10 cellular contexts compared by ENCODE assay signal in the genomic region with DNA sequence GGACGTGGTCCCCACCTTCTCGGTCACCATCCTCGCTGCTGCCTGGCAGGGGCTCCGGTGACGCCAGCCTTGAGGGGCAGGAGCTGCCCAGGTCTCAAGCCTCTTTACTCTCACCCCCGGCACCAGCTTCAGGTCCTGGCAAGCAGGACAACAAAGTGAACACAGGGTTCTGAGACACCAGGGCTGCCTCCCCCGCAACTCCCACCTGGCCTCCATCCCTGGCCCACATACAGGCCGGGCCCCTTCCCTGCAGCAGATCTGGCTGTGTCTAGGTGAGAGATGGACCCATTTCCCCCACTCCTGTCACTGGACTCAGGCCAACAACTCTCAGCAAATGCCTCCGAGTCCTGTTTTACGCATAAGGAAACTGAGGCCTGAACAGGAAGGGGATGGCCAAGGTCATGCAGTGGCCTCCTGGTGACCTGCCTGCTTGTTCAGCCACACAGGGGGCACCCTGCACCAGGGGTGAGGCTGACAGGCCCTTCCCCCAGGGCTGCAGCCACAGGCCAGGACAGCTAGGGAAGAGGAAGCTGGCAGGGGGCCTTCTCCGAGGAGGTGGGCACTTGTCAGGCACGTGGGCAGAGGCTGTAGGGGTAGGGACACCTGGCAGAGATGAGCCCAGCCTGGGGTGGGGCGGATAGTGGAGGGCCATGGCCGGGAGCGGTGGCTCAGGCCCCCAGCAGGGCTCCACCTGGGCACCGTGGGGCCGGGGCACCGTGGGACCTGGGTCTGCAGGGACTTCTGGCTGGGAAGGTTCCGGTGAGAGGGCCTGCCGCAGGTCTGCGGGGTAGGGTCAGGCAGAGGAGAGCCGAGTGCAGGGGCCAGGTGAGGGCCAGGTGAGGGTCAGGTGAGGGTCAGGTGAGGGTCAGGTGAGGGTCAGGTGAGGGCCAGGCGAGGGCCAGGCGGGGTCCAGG. TPM values are rescaled to one million over a fixed set of nuclear protein-coding genes. Genes with fewer than 3 reads are reported as not detected.
DNase-seq lines count a peak whose midpoint lies in the region; ATAC-seq, FAIRE-seq and TF ChIP-seq lines count a peak whose summit lies in the region.
"Had no signal": no experiment of that assay in that cellular context is flagged by ENCODE, and none has a peak within 500 bp of the region (broad histone marks: within the 10 kb centered on the region; RNA-seq: fewer than 3 reads in every experiment).

No MANE protein-coding gene starts in this region.

- no peak for FAIRE-seq in keratinocyte (lab: Jason Lieb, UNC)

- H3K27me3 Mint-ChIP-seq in activated T-cell treated with anti-CD3 and anti-CD28 coated beads, Interleukin-2, amount 50 U/mL, for 72 hours (ENCODE audit: low read depth) = no peaks in the 10 kb centered on the region
- no peaks in the 10 kb centered on the region for H3K27me3 Mint-ChIP-seq in osteocyte (ENCODE audit: unreplicated experiment)
- no peaks in the 10 kb centered on the region for H3K27me3 Mint-ChIP-seq in activated CD4-positive, alpha-beta T cell treated with anti-CD3 and anti-CD28 coated beads, Interleukin-2, amount 10 ng/mL, durations not matched to agents 7 days and 5 days

- ATAC-seq in activated T-cell treated with anti-CD3 and anti-CD28 coated beads, Interleukin-2, amount 50 U/mL, for 72 hours (replicated peaks in 1 of 2) = no peak
- peak; percentile 0 for ATAC-seq in upper lobe of right lung
- no peak for ATAC-seq in GM21529 (IDR thresholded peaks at IDR 0.05; ENCODE audit: unreplicated experiment)

- no peaks in the 10 kb centered on the region for H3K9me3 ChIP-seq in keratinocyte (ENCODE audit: control insufficient read depth, low read depth, low read length)
- no peaks in the 10 kb centered on the region for H3K9me3 ChIP-seq in upper lobe of right lung

- POLR2A ChIA-PET in activated CD4-positive, alpha-beta T cell treated with anti-CD3 and anti-CD28 coated beads, Interleukin-2, amount 10 ng/mL, durations not matched to agents 7 days and 5 days (lab: Charles Lee) = no interaction called here

- no peaks in the 10 kb centered on the region for H3K36me3 Mint-ChIP-seq in activated T-cell treated with anti-CD3 and anti-CD28 coated beads, Interleukin-2, amount 50 U/mL, for 72 hours (ENCODE audit: insufficient read depth in 2 of 2)
- H3K36me3 Mint-ChIP-seq in osteocyte (ENCODE audit: unreplicated experiment) = peaks cover 2% of the 10 kb centered on the region
- no peaks in the 10 kb centered on the region for H3K36me3 Mint-ChIP-seq in activated CD4-positive, alpha-beta T cell treated with anti-CD3 and anti-CD28 coated beads, Interleukin-2, amount 10 ng/mL, durations not matched to agents 7 days and 5 days (ENCODE audit: low read depth)

- peak overlapping the region; percentile 50 to 68 for H3K4me3 Mint-ChIP-seq in activated T-cell treated with anti-CD3 and anti-CD28 coated beads, Interleukin-2, amount 50 U/mL, for 72 hours
- H3K4me3 Mint-ChIP-seq in osteocyte (ENCODE audit: unreplicated experiment) = no peak overlapping the region
- no peak overlapping the region for H3K4me3 Mint-ChIP-seq in activated CD4-positive, alpha-beta T cell treated with anti-CD3 and anti-CD28 coated beads, Interleukin-2, amount 10 ng/mL, durations not matched to agents 7 days and 5 days

- no peaks in the 10 kb centered on the region for H3K9me1 ChIP-seq in keratinocyte (ENCODE audit: control insufficient read depth, extremely low read depth, insufficient read depth, low read length)

- H3K27me3 ChIP-seq in keratinocyte (ENCODE audit: control insufficient read depth, extremely low read depth, insufficient read depth, low read length) (peaks cover 37% of the 10 kb centered on the region), upper lobe of right lung (no peaks in the 10 kb centered on the region)

- peak overlapping the region; percentile 78 for H3K9ac ChIP-seq in keratinocyte (ENCODE audit: control insufficient read depth, extremely low read depth, insufficient read depth, low read length)

- no peaks in the 10 kb centered on the region for H3K79me2 ChIP-seq in keratinocyte (ENCODE audit: control insufficient read depth, insufficient read depth, low read length)

- no peaks in the 10 kb centered on the region for H3K9me3 Mint-ChIP-seq in activated T-cell treated with anti-CD3 and anti-CD28 coated beads, Interleukin-2, amount 50 U/mL, for 72 hours
- H3K9me3 Mint-ChIP-seq in osteocyte (ENCODE audit: unreplicated experiment) = no peaks in the 10 kb centered on the region
- no peaks in the 10 kb centered on the region for H3K9me3 Mint-ChIP-seq in activated CD4-positive, alpha-beta T cell treated with anti-CD3 and anti-CD28 coated beads, Interleukin-2, amount 10 ng/mL, durations not matched to agents 7 days and 5 days

- intact Hi-C loops in upper lobe of right lung (cut with DNase I) = no loop called here

- dilution Hi-C loops in keratinocyte (cut with MboI; ENCODE audit: extremely low pct_ligation_motif_present, low sequenced_read_pairs) = no loop called here

- H3K36me3 ChIP-seq in keratinocyte (ENCODE audit: control insufficient read depth in 2 of 2, extremely low read depth in 1 of 2, insufficient read depth in 2 of 2, low read length in 2 of 2) = peaks cover 4 to 15% of the 10 kb centered on the region in 2 experiments
- H3K36me3 ChIP-seq in upper lobe of right lung = peaks cover 8% of the 10 kb centered on the region

- H3K4me3 ChIP-seq in keratinocyte (ENCODE audit: control insufficient read depth in 2 of 3, extremely low read depth in 1 of 3, insufficient read depth in 2 of 3, low read depth in 1 of 3, low read length in 3 of 3) (peak overlapping the region; percentile 56 to 64 (median 62)), upper lobe of right lung (no peak overlapping the region)

- H3K27ac Mint-ChIP-seq in activated T-cell treated with anti-CD3 and anti-CD28 coated beads, Interleukin-2, amount 50 U/mL, for 72 hours = no peak overlapping the region
- no peak overlapping the region for H3K27ac Mint-ChIP-seq in osteocyte (ENCODE audit: unreplicated experiment)
- no peak overlapping the region for H3K27ac Mint-ChIP-seq in activated CD4-positive, alpha-beta T cell treated with anti-CD3 and anti-CD28 coated beads, Interleukin-2, amount 10 ng/mL, durations not matched to agents 7 days and 5 days

- H2AFZ ChIP-seq in keratinocyte (ENCODE audit: control insufficient read depth, low read length) = no peak overlapping the region

- H4K20me1 ChIP-seq in keratinocyte (ENCODE audit: control insufficient read depth, extremely low read depth, insufficient read depth, low read length) = peaks cover 9% of the 10 kb centered on the region

- peak overlapping the region; percentile 26 for H3K27ac ChIP-seq in angular gyrus (ENCODE audit: low read depth, low read length)
- H3K27ac ChIP-seq in keratinocyte (ENCODE audit: control insufficient read depth, insufficient read depth, low read length) = peak overlapping the region; percentile 49
- H3K27ac ChIP-seq in upper lobe of right lung = no peak overlapping the region

- TF ChIP-seq CTCF in keratinocyte (optimal IDR thresholded peaks at IDR 0.05 in 1 of 3, IDR thresholded peaks at IDR 0.05 in 1 of 3, conservative IDR thresholded peaks at IDR 0.05 in 1 of 3; ENCODE audit: extremely low read depth in 1 of 3, insufficient read depth in 2 of 3, low read length in 3 of 3) (no peak), upper lobe of right lung (IDR thresholded peaks at IDR 0.05) (no peak), osteocyte (IDR thresholded peaks at IDR 0.05) (no peak)

- no peak for DNase-seq in activated T-cell treated with anti-CD3 and anti-CD28 coated beads, Interleukin-2, amount 50 U/mL, for 72 hours
- no peak for DNase-seq in activated T-cell treated with anti-CD3 and anti-CD28 coated beads, Interleukin-2, amount 50 U/mL, for 1 hour
- DNase-seq in keratinocyte (ENCODE audit: low read depth, low spot score) (no peak), upper lobe of right lung (no peak), osteocyte (ENCODE audit: extremely low spot score, unreplicated experiment) (no peak)
- DNase-seq in activated CD4-positive, alpha-beta T cell treated with anti-CD3 and anti-CD28 coated beads, Interleukin-2, amount 10 ng/mL, durations not matched to agents 7 days and 5 days = no peak
- DNase-seq: NCI-H2171 had no signal

- peak overlapping the region; percentile 76 for H3K4me2 ChIP-seq in keratinocyte (ENCODE audit: control insufficient read depth, extremely low read depth, insufficient read depth, low read depth, low read length)

- no peaks in the 10 kb centered on the region for H3K4me1 Mint-ChIP-seq in activated T-cell treated with anti-CD3 and anti-CD28 coated beads, Interleukin-2, amount 50 U/mL, for 72 hours (ENCODE audit: low read depth)
- H3K4me1 Mint-ChIP-seq in osteocyte (ENCODE audit: unreplicated experiment) = no peaks in the 10 kb centered on the region
- no peaks in the 10 kb centered on the region for H3K4me1 Mint-ChIP-seq in activated CD4-positive, alpha-beta T cell treated with anti-CD3 and anti-CD28 coated beads, Interleukin-2, amount 10 ng/mL, durations not matched to agents 7 days and 5 days

- H3K4me1 ChIP-seq in keratinocyte (ENCODE audit: control insufficient read depth, extremely low read depth, insufficient read depth, low read length) (peaks cover 12% of the 10 kb centered on the region), upper lobe of right lung (no peaks in the 10 kb centered on the region)

- CTCF ChIA-PET in activated CD4-positive, alpha-beta T cell treated with anti-CD3 and anti-CD28 coated beads, Interleukin-2, amount 10 ng/mL, durations not matched to agents 7 days and 5 days (lab: Charles Lee) = interaction anchor here (1.2 to 1.4 kb wide), 2 partner anchors 21 to 497 kb away, joined by 3 to 4 read pairs; no protein-coding TSS in a partner anchor

RNA-seq across cellular contexts. Expression of a gene that starts 46.7 kb away (rescaled TPM):
- total RNA-seq in activated T-cell treated with anti-CD3 and anti-CD28 coated beads, Interleukin-2, amount 50 U/mL, for 72 hours = not detected
- not detected in 3 replicates for polyA plus RNA-seq in keratinocyte
- polyA plus RNA-seq in keratinocyte (2011; ENCODE audit: low read depth) = not detected
- polyA plus RNA-seq in keratinocyte (2011; cell fraction: cytosol; rRNA removed) = not detected in 2 replicates
- polyA plus RNA-seq in keratinocyte (2011; cell fraction: nucleus; rRNA removed) = not detected in 2 replicates
- not detected in 2 replicates for polyA plus RNA-seq in keratinocyte (2012; ENCODE audit: low replicate concordance)
- polyA minus RNA-seq in keratinocyte = not detected in 3 replicates
- polyA minus RNA-seq in keratinocyte (2011; cell fraction: cytosol; rRNA and poly(A)+ RNA removed) = not detected
- not detected in 2 replicates for polyA minus RNA-seq in keratinocyte (2011; cell fraction: nucleus; rRNA and poly(A)+ RNA removed)
- total RNA-seq in upper lobe of right lung (not detected), osteocyte (not detected in 2 replicates)
- not detected for total RNA-seq in activated CD4-positive, alpha-beta T cell treated with anti-CD3 and anti-CD28 coated beads, Interleukin-2, amount 10 ng/mL, durations not matched to agents 7 days and 5 days
- polyA plus RNA-seq: neural cell had no signal

RNA-seq across cellular contexts. Expression of a gene that starts 47.5 kb away (rescaled TPM):
- under 1 TPM; 0.48 to 0.81 TPM for total RNA-seq in activated T-cell treated with anti-CD3 and anti-CD28 coated beads, Interleukin-2, amount 50 U/mL, for 72 hours
- 0.16 to 0.54 TPM (median 0.40 TPM) in 3 replicates for polyA plus RNA-seq in keratinocyte
- polyA plus RNA-seq in keratinocyte (2011; ENCODE audit: low read depth) = not detected
- polyA plus RNA-seq in keratinocyte (2011; cell fraction: cytosol; rRNA removed) = 0.13 and 0.43 TPM in 2 replicates
- polyA plus RNA-seq in keratinocyte (2011; cell fraction: nucleus; rRNA removed) = 0.31 and 0.40 TPM in 2 replicates
- 0.44 and 0.45 TPM in 2 replicates for polyA plus RNA-seq in keratinocyte (2012; ENCODE audit: low replicate concordance)
- polyA minus RNA-seq in keratinocyte = 0.10 to 0.26 TPM in 2 of 3 replicates, not detected in the other
- 6.1 TPM for polyA minus RNA-seq in keratinocyte (2011; cell fraction: cytosol; rRNA and poly(A)+ RNA removed)
- polyA minus RNA-seq in keratinocyte (2011; cell fraction: nucleus; rRNA and poly(A)+ RNA removed) = 0.54 and 0.95 TPM in 2 replicates
- total RNA-seq in upper lobe of right lung (72.5 TPM), osteocyte (0.37 TPM in 1 of 2 replicates, not detected in the other)
- under 1 TPM; 0.25 to 0.31 TPM for total RNA-seq in activated CD4-positive, alpha-beta T cell treated with anti-CD3 and anti-CD28 coated beads, Interleukin-2, amount 10 ng/mL, durations not matched to agents 7 days and 5 days

Comparison
In these comparisons a context has a peak if more than half of its experiments do, and no peak if none do; other contexts are left out.
1. H3K4me3 Mint-ChIP-seq: peak in activated T-cell treated with anti-CD3 and anti-CD28 coated beads, Interleukin-2, amount 50 U/mL, for 72 hours (2 of 2); none in osteocyte (single experiment) and activated CD4-positive, alpha-beta T cell treated with anti-CD3 and anti-CD28 coated beads, Interleukin-2, amount 10 ng/mL, durations not matched to agents 7 days and 5 days (single experiment).
2. RNA of a gene that starts 47.5 kb away (total RNA-seq): 72.5 TPM in upper lobe of right lung (single experiment); 0.48 to 0.81 TPM in activated T-cell treated with anti-CD3 and anti-CD28 coated beads, Interleukin-2, amount 50 U/mL, for 72 hours, 0.25 to 0.31 TPM in activated CD4-positive, alpha-beta T cell treated with anti-CD3 and anti-CD28 coated beads, Interleukin-2, amount 10 ng/mL, durations not matched to agents 7 days and 5 days and 0.37 TPM in osteocyte; every median in the first group is over 10 times any median in the second.